Comparison of ENCODE assay signal across 10 cellular contexts in the genomic region with DNA sequence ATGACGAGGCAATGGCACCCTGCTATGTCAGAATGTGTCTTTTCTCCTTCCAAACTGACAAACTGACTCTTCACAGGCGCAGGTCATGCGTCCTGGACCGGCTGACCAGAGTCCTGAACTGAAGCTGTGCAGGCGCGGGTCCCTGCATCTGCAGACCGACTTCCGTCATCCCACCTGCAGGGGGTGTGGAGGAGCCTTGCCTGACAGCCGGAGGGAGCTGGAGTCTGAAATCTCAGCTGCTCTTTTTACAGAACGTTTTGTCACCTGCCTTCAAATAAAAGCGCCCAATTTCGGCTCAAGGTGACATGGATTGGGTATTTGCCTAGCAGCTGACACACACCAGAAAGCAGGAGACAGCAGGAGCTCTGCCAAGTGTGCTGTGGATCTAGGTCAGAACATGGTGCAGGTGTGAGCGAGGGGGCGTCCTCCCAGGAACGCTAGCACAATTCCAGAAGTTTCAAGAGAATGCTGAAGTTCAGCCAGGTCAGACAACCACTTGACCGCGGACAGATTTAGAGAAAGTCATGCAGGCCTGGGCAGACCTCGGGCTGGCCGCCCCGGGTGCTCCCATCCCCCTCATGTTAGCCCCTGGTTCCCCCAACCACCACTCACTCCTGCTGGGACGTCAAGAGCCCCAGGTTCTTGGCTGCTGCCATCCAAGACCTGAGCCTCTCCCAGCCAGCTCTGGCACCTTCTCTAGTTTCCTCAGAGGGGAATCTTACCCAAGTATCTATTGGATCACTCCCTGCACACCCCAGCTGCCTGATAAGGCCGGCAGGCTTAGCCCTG. TPM values are rescaled to one million over a fixed set of nuclear protein-coding genes. Genes with fewer than 3 reads are reported as not detected.
DNase-seq lines count a peak whose midpoint lies in the region; ATAC-seq and TF ChIP-seq lines count a peak whose summit lies in the region.
"Had no signal": no experiment of that assay in that cellular context is flagged by ENCODE, and none has a peak within 500 bp of the region (broad histone marks: within the 10 kb centered on the region; RNA-seq: fewer than 3 reads in every experiment).

No MANE protein-coding gene starts in this region.

- peaks cover 0 to 12% of the 10 kb centered on the region in 2 donors for H3K4me1 ChIP-seq in uterus

- DNase-seq in Right ventricle myocardium inferior (ENCODE audit: missing footprints) = peak; percentile 58
- no peak for DNase-seq in cardiac septum (ENCODE audit: low spot score)
- DNase-seq in amniotic epithelial cell (ENCODE audit: low read depth) = peak; percentile 19
- DNase-seq in iPS-NIHi11 (ENCODE audit: low spot score) = peak; percentile 90
- no peak for DNase-seq in uterus
- DNase-seq in NCI-H226 = no peak
- DNase-seq in medulla oblongata (ENCODE audit: extremely low spot score) = no peak

- no peaks in the 10 kb centered on the region for H3K9me3 ChIP-seq in uterus

- peak; percentile 16 to 41 (median 32) for TF ChIP-seq CTCF in uterus (IDR thresholded peaks at IDR 0.05)

- H3K27me3 ChIP-seq in uterus = no peaks in the 10 kb centered on the region

- H3K4me3 ChIP-seq in uterus = no peak overlapping the region
- H3K4me3 ChIP-seq: smooth muscle cell had no signal

- no peak for TF ChIP-seq POLR2A in uterus (IDR thresholded peaks at IDR 0.05)

- ATAC-seq in Right ventricle myocardium inferior (no peak), HG03354 (IDR thresholded peaks at IDR 0.05; ENCODE audit: poor library complexity, severe bottlenecking, unreplicated experiment) (no peak)

- H3K27ac ChIP-seq in uterus = peak overlapping the region; percentile 5 to 7
- H3K27ac ChIP-seq: KMS-11 had no signal

- no peaks in the 10 kb centered on the region for H3K36me3 ChIP-seq in uterus

- intact Hi-C loops in Right ventricle myocardium inferior (cut with DNase I) (no loop called here), cardiac septum (cut with DNase I) (no loop called here), uterus (cut with DNase I; ENCODE audit: low total_unique reads) (no loop called here)

RNA-seq across cellular contexts. Expression of a gene that starts 32.8 kb away (rescaled TPM):
- total RNA-seq in Right ventricle myocardium inferior = 8.4 TPM
- total RNA-seq in cardiac septum = 9.9 TPM
- 10 to 100 TPM in 3 of 4 donors, 1 to 10 TPM in 1; 4.1 to 43.5 (median 21.7) TPM for total RNA-seq in uterus

RNA-seq across cellular contexts. Expression of a gene that starts 51.1 kb away (rescaled TPM):
- total RNA-seq in Right ventricle myocardium inferior (26.0 TPM), cardiac septum (32.9 TPM), uterus (100 to 1,000 TPM in 2 of 4 donors, 10 to 100 TPM in 2; 56.8 to 152 (median 106) TPM)

RNA-seq across cellular contexts. Expression of a gene that starts 54.3 kb away (rescaled TPM):
- total RNA-seq in Right ventricle myocardium inferior = 181 TPM
- 161 TPM for total RNA-seq in cardiac septum
- total RNA-seq in uterus = 100 to 1,000 TPM; 139 to 273 (median 205) TPM

Comparison
In these comparisons a context has a peak if more than half of its experiments do, and no peak if none do; other contexts are left out.
1. DNase-seq: peak in Right ventricle myocardium inferior (single experiment), amniotic epithelial cell (single experiment) and iPS-NIHi11 (single experiment); none in cardiac septum (single experiment), uterus (0 of 2), NCI-H226 (single experiment) and medulla oblongata (single experiment).